ENCODE assay signal across 1 cellular context in the genomic region with DNA sequence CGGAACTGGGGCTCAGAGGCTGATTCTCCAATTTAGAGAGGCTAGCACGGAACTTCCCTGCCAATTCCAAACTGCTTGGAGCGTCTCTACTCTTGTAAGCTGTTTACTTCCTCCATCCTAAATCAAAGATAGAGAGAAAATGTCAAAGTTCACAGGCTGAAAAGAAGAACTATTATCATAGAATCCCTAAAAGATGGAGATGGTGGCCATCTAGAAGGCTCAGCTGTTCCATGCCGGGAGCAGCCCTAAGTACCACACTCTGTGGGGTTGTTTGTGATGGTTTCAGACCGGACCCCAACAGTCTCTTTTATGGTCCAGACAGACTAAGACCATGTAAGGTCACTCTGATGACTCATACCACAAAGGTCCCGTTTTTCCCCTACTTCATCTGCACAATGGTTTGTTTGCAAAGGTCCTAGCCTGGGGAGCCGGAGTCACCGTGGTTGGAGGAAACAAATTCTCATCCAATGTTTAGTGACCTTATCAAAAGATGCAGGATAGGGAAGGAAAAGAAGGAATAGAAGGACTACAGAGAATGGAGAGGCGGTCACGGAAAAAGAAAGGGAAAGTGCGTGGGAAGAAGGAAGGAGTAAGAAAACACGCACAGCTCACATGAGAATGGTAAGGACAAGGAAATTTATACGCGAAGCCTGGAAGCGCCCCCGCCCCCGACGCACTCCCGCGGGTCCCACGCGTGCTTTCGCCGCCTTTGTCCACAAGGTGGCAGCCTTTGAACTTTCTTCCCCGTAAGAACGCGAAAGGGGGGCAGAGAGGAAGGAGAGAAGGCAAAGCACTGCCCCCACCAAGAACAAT.
TF ChIP-seq lines count a peak whose summit lies in the region.

No MANE protein-coding gene starts in this region.

TF ChIP-seq in SK-N-SH, 30 proteins besides CTCF, POLR2A, EP300 and RAD21 (continued from another document):
- TF ChIP-seq, protein P1, sequence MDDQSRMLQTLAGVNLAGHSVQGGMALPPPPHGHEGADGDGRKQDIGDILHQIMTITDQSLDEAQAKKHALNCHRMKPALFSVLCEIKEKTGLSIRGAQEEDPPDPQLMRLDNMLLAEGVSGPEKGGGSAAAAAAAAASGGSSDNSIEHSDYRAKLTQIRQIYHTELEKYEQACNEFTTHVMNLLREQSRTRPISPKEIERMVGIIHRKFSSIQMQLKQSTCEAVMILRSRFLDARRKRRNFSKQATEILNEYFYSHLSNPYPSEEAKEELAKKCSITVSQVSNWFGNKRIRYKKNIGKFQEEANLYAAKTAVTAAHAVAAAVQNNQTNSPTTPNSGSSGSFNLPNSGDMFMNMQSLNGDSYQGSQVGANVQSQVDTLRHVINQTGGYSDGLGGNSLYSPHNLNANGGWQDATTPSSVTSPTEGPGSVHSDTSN (IDR thresholded peaks at IDR 0.05): no peak
- TF ChIP-seq GABPA (IDR thresholded peaks at IDR 0.05; ENCODE audit: low read depth) (no peak), RCOR1 (IDR thresholded peaks at IDR 0.05; ENCODE audit: low read length) (no peak), MEF2A (IDR thresholded peaks at IDR 0.05; ENCODE audit: borderline replicate concordance, low read depth) (no peak), NFIC (IDR thresholded peaks at IDR 0.05; ENCODE audit: borderline replicate concordance) (no peak), NRF1 (IDR thresholded peaks at IDR 0.05; ENCODE audit: low read depth, low read length) (no peak), FOXM1 (IDR thresholded peaks at IDR 0.05; ENCODE audit: low read depth) (no peak)
- TF ChIP-seq, protein P2, sequence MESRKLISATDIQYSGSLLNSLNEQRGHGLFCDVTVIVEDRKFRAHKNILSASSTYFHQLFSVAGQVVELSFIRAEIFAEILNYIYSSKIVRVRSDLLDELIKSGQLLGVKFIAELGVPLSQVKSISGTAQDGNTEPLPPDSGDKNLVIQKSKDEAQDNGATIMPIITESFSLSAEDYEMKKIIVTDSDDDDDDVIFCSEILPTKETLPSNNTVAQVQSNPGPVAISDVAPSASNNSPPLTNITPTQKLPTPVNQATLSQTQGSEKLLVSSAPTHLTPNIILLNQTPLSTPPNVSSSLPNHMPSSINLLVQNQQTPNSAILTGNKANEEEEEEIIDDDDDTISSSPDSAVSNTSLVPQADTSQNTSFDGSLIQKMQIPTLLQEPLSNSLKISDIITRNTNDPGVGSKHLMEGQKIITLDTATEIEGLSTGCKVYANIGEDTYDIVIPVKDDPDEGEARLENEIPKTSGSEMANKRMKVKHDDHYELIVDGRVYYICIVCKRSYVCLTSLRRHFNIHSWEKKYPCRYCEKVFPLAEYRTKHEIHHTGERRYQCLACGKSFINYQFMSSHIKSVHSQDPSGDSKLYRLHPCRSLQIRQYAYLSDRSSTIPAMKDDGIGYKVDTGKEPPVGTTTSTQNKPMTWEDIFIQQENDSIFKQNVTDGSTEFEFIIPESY (IDR thresholded peaks at IDR 0.05; ENCODE audit: borderline replicate concordance, low read depth): no peak
- TF ChIP-seq, protein P3, sequence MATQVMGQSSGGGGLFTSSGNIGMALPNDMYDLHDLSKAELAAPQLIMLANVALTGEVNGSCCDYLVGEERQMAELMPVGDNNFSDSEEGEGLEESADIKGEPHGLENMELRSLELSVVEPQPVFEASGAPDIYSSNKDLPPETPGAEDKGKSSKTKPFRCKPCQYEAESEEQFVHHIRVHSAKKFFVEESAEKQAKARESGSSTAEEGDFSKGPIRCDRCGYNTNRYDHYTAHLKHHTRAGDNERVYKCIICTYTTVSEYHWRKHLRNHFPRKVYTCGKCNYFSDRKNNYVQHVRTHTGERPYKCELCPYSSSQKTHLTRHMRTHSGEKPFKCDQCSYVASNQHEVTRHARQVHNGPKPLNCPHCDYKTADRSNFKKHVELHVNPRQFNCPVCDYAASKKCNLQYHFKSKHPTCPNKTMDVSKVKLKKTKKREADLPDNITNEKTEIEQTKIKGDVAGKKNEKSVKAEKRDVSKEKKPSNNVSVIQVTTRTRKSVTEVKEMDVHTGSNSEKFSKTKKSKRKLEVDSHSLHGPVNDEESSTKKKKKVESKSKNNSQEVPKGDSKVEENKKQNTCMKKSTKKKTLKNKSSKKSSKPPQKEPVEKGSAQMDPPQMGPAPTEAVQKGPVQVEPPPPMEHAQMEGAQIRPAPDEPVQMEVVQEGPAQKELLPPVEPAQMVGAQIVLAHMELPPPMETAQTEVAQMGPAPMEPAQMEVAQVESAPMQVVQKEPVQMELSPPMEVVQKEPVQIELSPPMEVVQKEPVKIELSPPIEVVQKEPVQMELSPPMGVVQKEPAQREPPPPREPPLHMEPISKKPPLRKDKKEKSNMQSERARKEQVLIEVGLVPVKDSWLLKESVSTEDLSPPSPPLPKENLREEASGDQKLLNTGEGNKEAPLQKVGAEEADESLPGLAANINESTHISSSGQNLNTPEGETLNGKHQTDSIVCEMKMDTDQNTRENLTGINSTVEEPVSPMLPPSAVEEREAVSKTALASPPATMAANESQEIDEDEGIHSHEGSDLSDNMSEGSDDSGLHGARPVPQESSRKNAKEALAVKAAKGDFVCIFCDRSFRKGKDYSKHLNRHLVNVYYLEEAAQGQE (IDR thresholded peaks at IDR 0.05; ENCODE audit: low read depth, low read length): no peak
